In the genomic region with DNA sequence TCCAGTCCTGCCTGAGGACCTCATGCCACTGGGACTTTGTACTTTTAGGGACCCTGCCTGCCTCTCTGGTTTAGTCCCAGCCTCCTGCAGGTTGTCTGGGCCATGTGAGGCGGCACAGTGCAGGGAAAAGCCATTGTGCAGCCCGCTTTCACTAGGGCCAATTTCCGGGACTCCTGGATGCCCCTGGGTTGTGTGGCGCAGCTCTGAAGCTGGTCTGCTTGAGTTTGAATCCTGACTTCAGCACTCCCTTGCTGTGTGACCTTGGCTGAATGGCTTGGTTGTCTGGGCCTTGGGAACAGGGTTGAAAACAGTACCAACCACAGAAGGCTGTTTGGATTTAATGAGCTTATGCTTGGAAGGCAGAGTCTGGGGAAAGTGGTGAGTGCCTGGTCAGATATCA, we compare ENCODE assay signal across 21 cellular contexts. TPM values are rescaled to one million over a fixed set of nuclear protein-coding genes. Genes with fewer than 3 reads are reported as not detected.
DNase-seq lines count a peak whose midpoint lies in the region; ATAC-seq, FAIRE-seq and TF ChIP-seq lines count a peak whose summit lies in the region.
"Had no signal": no experiment of that assay in that cellular context is flagged by ENCODE, and none has a peak within 500 bp of the region (broad histone marks: within the 10 kb centered on the region; RNA-seq: fewer than 3 reads in every experiment).

No MANE protein-coding gene starts in this region.

- peak overlapping the region; percentile 89 for H3K4me2 ChIP-seq in Loucy (ENCODE audit: low read depth, low read length, poor library complexity, severe bottlenecking)

- CTCF ChIA-PET in activated naive CD4-positive, alpha-beta T cell treated with anti-CD3 and anti-CD28 coated beads for 36 hours (lab: Charles Lee), result interaction anchor here (5.9 to 7.9 kb wide), 2 partner anchors 10 to 178 kb away, joined by 66 to 136 read pairs; a partner anchor contains a TSS

- H2AFZ ChIP-seq in Loucy (ENCODE audit: low read length), result no peak overlapping the region

- no peak overlapping the region for H3K4me3 Mint-ChIP-seq in activated naive CD4-positive, alpha-beta T cell treated with anti-CD3 and anti-CD28 coated beads for 36 hours
- no peak overlapping the region for H3K4me3 Mint-ChIP-seq in chondrocyte (ENCODE audit: unreplicated experiment)
- H3K4me3 Mint-ChIP-seq in stimulated activated effector memory CD8-positive, alpha-beta T cell treated with anti-CD3 and anti-CD28 coated beads, Interleukin-12 subunit alpha, Interleukin-12 subunit beta, amount 100 ng/mL, for 72 hours, result no peak overlapping the region

- no peaks in the 10 kb centered on the region for H3K27me3 ChIP-seq in Loucy (ENCODE audit: insufficient read depth, low read length, poor library complexity, severe bottlenecking)
- H3K27me3 ChIP-seq: ascending aorta, neutrophil had no signal

- H3K36me3 ChIP-seq in Loucy (ENCODE audit: insufficient read depth, low read length), result peaks cover 1% of the 10 kb centered on the region; the same call in 1 of the 2 replicates

- H3K4me1 ChIP-seq in Loucy (ENCODE audit: insufficient read depth, low read length, poor library complexity, severe bottlenecking), result peaks cover 69% of the 10 kb centered on the region

- H3K79me2 ChIP-seq in Loucy (ENCODE audit: insufficient read depth, low read length), result peaks cover 79% of the 10 kb centered on the region

- peaks cover 3% of the 10 kb centered on the region for H4K20me1 ChIP-seq in Loucy (ENCODE audit: insufficient read depth, low read length, poor library complexity, severe bottlenecking)

- TF ChIP-seq CTCF in Loucy (conservative IDR thresholded peaks at IDR 0.05; ENCODE audit: low read length) (no peak), chondrocyte (IDR thresholded peaks at IDR 0.05) (no peak)

- peaks cover 23% of the 10 kb centered on the region for H3K36me3 Mint-ChIP-seq in activated naive CD4-positive, alpha-beta T cell treated with anti-CD3 and anti-CD28 coated beads for 36 hours (ENCODE audit: low read depth)
- peaks cover 4% of the 10 kb centered on the region for H3K36me3 Mint-ChIP-seq in chondrocyte (ENCODE audit: low read depth)
- peaks cover 31% of the 10 kb centered on the region for H3K36me3 Mint-ChIP-seq in stimulated activated effector memory CD8-positive, alpha-beta T cell treated with anti-CD3 and anti-CD28 coated beads, Interleukin-12 subunit alpha, Interleukin-12 subunit beta, amount 100 ng/mL, for 72 hours

- no peaks in the 10 kb centered on the region for H3K27me3 Mint-ChIP-seq in activated naive CD4-positive, alpha-beta T cell treated with anti-CD3 and anti-CD28 coated beads for 36 hours (ENCODE audit: low read depth)
- H3K27me3 Mint-ChIP-seq in chondrocyte (ENCODE audit: low read depth), result no peaks in the 10 kb centered on the region

- no peaks in the 10 kb centered on the region for H3K9me2 ChIP-seq in Loucy (replicated peaks; ENCODE audit: low read depth, low read length)

- H3F3A ChIP-seq in Loucy (ENCODE audit: low read depth), result no peaks in the 10 kb centered on the region

- no peak for FAIRE-seq in GM19239 (lab: Jason Lieb, UNC)

- intact Hi-C loops in activated naive CD4-positive, alpha-beta T cell treated with anti-CD3 and anti-CD28 coated beads for 36 hours (cut with micrococcal nuclease), result no loop called here

- DNase-seq in activated naive CD4-positive, alpha-beta T cell treated with anti-CD3 and anti-CD28 coated beads for 36 hours, result no peak
- DNase-seq in activated naive CD4-positive, alpha-beta T cell (lab: John Stamatoyannopoulos, UW), result no peak
- DNase-seq in chondrocyte (ENCODE audit: low spot score) (no peak), GM19239 (ENCODE audit: insufficient read length, low spot score) (no peak), cortex of kidney (lab: John Stamatoyannopoulos, UW) (no peak)
- no peak for DNase-seq in stimulated activated effector memory CD8-positive, alpha-beta T cell treated with anti-CD3 and anti-CD28 coated beads, Interleukin-12 subunit alpha, Interleukin-12 subunit beta, amount 100 ng/mL, for 72 hours (ENCODE audit: low spot score in 2 of 2)
- DNase-seq: activated CD4-positive, alpha-beta T cell treated with anti-CD3 and anti-CD28 coated beads, Interleukin-2, amount 50 U/mL, for 1 hour; cerebellar nuclear complex; COR-L47; effector memory CD4-positive, alpha-beta T cell; KBM-7; NCI-H1048; NCI-H2029; NCI-H446; NK-92 treated with Interleukin-12 subunit alpha and Interleukin-12 subunit beta, amount 100 ng/mL, for 24 hours; RPMI8226 had no signal

- no peaks in the 10 kb centered on the region for H3K9me3 Mint-ChIP-seq in activated naive CD4-positive, alpha-beta T cell treated with anti-CD3 and anti-CD28 coated beads for 36 hours
- H3K9me3 Mint-ChIP-seq in chondrocyte (ENCODE audit: low read depth), result no peaks in the 10 kb centered on the region
- no peaks in the 10 kb centered on the region for H3K9me3 Mint-ChIP-seq in stimulated activated effector memory CD8-positive, alpha-beta T cell treated with anti-CD3 and anti-CD28 coated beads, Interleukin-12 subunit alpha, Interleukin-12 subunit beta, amount 100 ng/mL, for 72 hours

- H3K9me3 ChIP-seq in Loucy (ENCODE audit: insufficient read depth, low read depth, low read length), result no peaks in the 10 kb centered on the region
- H3K9me3 ChIP-seq: ascending aorta, neutrophil had no signal

- H3K4me3 ChIP-seq in Loucy (ENCODE audit: low read length, poor library complexity, severe bottlenecking), result no peak overlapping the region
- H3K4me3 ChIP-seq: ascending aorta had no signal

- no peak for ATAC-seq in stimulated activated effector memory CD8-positive, alpha-beta T cell treated with anti-CD3 and anti-CD28 coated beads, Interleukin-12 subunit alpha, Interleukin-12 subunit beta, amount 100 ng/mL, for 72 hours
- ATAC-seq in GM18907 (IDR thresholded peaks at IDR 0.05; ENCODE audit: unreplicated experiment), result no peak

- H3K27ac Mint-ChIP-seq in activated naive CD4-positive, alpha-beta T cell treated with anti-CD3 and anti-CD28 coated beads for 36 hours, result peak overlapping the region; percentile 59
- peak overlapping the region; percentile 49 for H3K27ac Mint-ChIP-seq in chondrocyte (ENCODE audit: unreplicated experiment)
- H3K27ac Mint-ChIP-seq in stimulated activated effector memory CD8-positive, alpha-beta T cell treated with anti-CD3 and anti-CD28 coated beads, Interleukin-12 subunit alpha, Interleukin-12 subunit beta, amount 100 ng/mL, for 72 hours, result peak overlapping the region; percentile 93

- H3K4me1 Mint-ChIP-seq in activated naive CD4-positive, alpha-beta T cell treated with anti-CD3 and anti-CD28 coated beads for 36 hours (ENCODE audit: low read depth), result peaks cover 86% of the 10 kb centered on the region
- peaks cover 27% of the 10 kb centered on the region for H3K4me1 Mint-ChIP-seq in chondrocyte (ENCODE audit: low read depth)
- peaks cover 90% of the 10 kb centered on the region for H3K4me1 Mint-ChIP-seq in stimulated activated effector memory CD8-positive, alpha-beta T cell treated with anti-CD3 and anti-CD28 coated beads, Interleukin-12 subunit alpha, Interleukin-12 subunit beta, amount 100 ng/mL, for 72 hours

- H3K9ac ChIP-seq in Loucy (ENCODE audit: low read depth, low read length, poor library complexity, severe bottlenecking), result no peak overlapping the region

RNA-seq across cellular contexts. Expression of a gene that starts 8.3 kb away (rescaled TPM):
- 10 to 100 TPM; 23.7 to 26.6 TPM for total RNA-seq in activated naive CD4-positive, alpha-beta T cell treated with anti-CD3 and anti-CD28 coated beads for 36 hours
- 43.0 to 45.0 TPM (median 45.0 TPM) in 3 replicates for total RNA-seq in chondrocyte

RNA-seq across cellular contexts. Expression of a gene that starts 27.6 kb away (rescaled TPM):
- total RNA-seq in activated naive CD4-positive, alpha-beta T cell treated with anti-CD3 and anti-CD28 coated beads for 36 hours, result under 1 TPM in 1 of 2 experiments, not detected in 1; 0.07 TPM
- total RNA-seq in chondrocyte, result 0.10 TPM in 2 of 3 replicates, not detected in the other
- total RNA-seq: ascending aorta, Daoy had no signal
